ENCODE assay signal across 1 cellular context in genomic region chr15:99251436-99251821, GRCh38.
TF ChIP-seq lines count a peak whose summit lies in the region.

LRRC28 (plus strand) TSS chr15:99251481; CDS start chr15:99255958, 4,477 bp downstream.

TF ChIP-seq in HepG2, 621 proteins besides CTCF, POLR2A, EP300 and RAD21 (continued from another document and continues in another):
- TF ChIP-seq HNF1A (IDR thresholded peaks at IDR 0.05; ENCODE audit: low read depth) (no peak), HNF1A (CRISPR knock-in tag; IDR thresholded peaks at IDR 0.05; ENCODE audit: borderline replicate concordance) (0 out of 2 replicates have a peak, but pooled peaks have one; percentile 38), MAX (IDR thresholded peaks at IDR 0.05) (peak; percentile 11; the same call in 1 of the 2 replicates), ZNF160 (CRISPR knock-in tag; IDR thresholded peaks at IDR 0.05) (peak; percentile 40; the same call in 1 of the 2 replicates), MAZ (IDR thresholded peaks at IDR 0.05; ENCODE audit: borderline replicate concordance, low read depth, low read length) (no peak; the same call in 1 of the 2 replicates), MAZ (CRISPR knock-in tag; IDR thresholded peaks at IDR 0.05; ENCODE audit: low read depth) (peak; percentile 53; the same call in 1 of the 2 replicates), BCL3 (CRISPR knock-in tag; IDR thresholded peaks at IDR 0.05) (no peak), IRF2 (CRISPR knock-in tag; IDR thresholded peaks at IDR 0.05) (0 out of 2 replicates have a peak, but pooled peaks have one; percentile 1), MED13 (CRISPR knock-in tag; IDR thresholded peaks at IDR 0.05) (no peak), TOPORS (CRISPR knock-in tag; IDR thresholded peaks at IDR 0.05) (peak; percentile 75; the same call in 1 of the 2 replicates), ZNF484 (CRISPR knock-in tag; IDR thresholded peaks at IDR 0.05; ENCODE audit: borderline replicate concordance, low read depth) (no peak), SNAPC2 (CRISPR knock-in tag; IDR thresholded peaks at IDR 0.05) (peak; percentile 47; the same call in 1 of the 2 replicates), YY1 (IDR thresholded peaks at IDR 0.05; ENCODE audit: insufficient read depth, insufficient replicate concordance, low read depth, low read length) (peak; percentile 47), ZNF800 (CRISPR knock-in tag; IDR thresholded peaks at IDR 0.05) (0 out of 2 replicates have a peak, but pooled peaks have one; percentile 35), TCF12 (IDR thresholded peaks at IDR 0.05) (no peak), TCF12 (CRISPR knock-in tag; IDR thresholded peaks at IDR 0.05) (0 out of 2 replicates have a peak, but pooled peaks have one; percentile 49), ZNF646 (CRISPR knock-in tag; IDR thresholded peaks at IDR 0.05) (no peak), KLF16 (CRISPR knock-in tag; IDR thresholded peaks at IDR 0.05) (peak in 1 of 2 experiments; percentile 36; a peak in 1 of 4 replicates), FOXK2 (IDR thresholded peaks at IDR 0.05) (no peak), PAX8 (CRISPR knock-in tag; IDR thresholded peaks at IDR 0.05; ENCODE audit: borderline replicate concordance) (0 out of 2 replicates have a peak, but pooled peaks have one; percentile 27), THAP11 (CRISPR knock-in tag; IDR thresholded peaks at IDR 0.05) (0 out of 2 replicates have a peak, but pooled peaks have one; percentile 0), ZNF225 (CRISPR knock-in tag; IDR thresholded peaks at IDR 0.05) (peak; percentile 72; the same call in 1 of the 2 replicates), GATA4 (IDR thresholded peaks at IDR 0.05; ENCODE audit: borderline replicate concordance, low read depth) (0 out of 2 replicates have a peak, but pooled peaks have one; percentile 1), ZNF350 (CRISPR knock-in tag; IDR thresholded peaks at IDR 0.05; ENCODE audit: borderline replicate concordance, low read depth) (peak; percentile 65; the same call in 1 of the 2 replicates), SIN3A (IDR thresholded peaks at IDR 0.05; ENCODE audit: borderline replicate concordance, low read depth, low read length) (0 out of 2 replicates have a peak, but pooled peaks have one; percentile 5), ZNF572 (CRISPR knock-in tag; IDR thresholded peaks at IDR 0.05) (peak; percentile 87; the same call in 1 of the 2 replicates), SIN3B (IDR thresholded peaks at IDR 0.05; ENCODE audit: low read length) (0 out of 2 replicates have a peak, but pooled peaks have one; percentile 2), ZBTB7B (CRISPR knock-in tag; IDR thresholded peaks at IDR 0.05) (peak; percentile 48; the same call in 1 of the 2 replicates)
- TF ChIP-seq, protein P1, sequence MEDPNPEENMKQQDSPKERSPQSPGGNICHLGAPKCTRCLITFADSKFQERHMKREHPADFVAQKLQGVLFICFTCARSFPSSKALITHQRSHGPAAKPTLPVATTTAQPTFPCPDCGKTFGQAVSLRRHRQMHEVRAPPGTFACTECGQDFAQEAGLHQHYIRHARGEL (CRISPR knock-in tag; IDR thresholded peaks at IDR 0.05), result no peak
- TF ChIP-seq, protein P2, sequence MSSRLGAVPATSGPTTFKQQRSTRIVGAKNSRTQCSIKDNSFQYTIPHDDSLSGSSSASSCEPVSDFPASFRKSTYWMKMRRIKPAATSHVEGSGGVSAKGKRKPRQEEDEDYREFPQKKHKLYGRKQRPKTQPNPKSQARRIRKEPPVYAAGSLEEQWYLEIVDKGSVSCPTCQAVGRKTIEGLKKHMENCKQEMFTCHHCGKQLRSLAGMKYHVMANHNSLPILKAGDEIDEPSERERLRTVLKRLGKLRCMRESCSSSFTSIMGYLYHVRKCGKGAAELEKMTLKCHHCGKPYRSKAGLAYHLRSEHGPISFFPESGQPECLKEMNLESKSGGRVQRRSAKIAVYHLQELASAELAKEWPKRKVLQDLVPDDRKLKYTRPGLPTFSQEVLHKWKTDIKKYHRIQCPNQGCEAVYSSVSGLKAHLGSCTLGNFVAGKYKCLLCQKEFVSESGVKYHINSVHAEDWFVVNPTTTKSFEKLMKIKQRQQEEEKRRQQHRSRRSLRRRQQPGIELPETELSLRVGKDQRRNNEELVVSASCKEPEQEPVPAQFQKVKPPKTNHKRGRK (CRISPR knock-in tag; IDR thresholded peaks at IDR 0.05), result no peak
- TF ChIP-seq, protein P3, sequence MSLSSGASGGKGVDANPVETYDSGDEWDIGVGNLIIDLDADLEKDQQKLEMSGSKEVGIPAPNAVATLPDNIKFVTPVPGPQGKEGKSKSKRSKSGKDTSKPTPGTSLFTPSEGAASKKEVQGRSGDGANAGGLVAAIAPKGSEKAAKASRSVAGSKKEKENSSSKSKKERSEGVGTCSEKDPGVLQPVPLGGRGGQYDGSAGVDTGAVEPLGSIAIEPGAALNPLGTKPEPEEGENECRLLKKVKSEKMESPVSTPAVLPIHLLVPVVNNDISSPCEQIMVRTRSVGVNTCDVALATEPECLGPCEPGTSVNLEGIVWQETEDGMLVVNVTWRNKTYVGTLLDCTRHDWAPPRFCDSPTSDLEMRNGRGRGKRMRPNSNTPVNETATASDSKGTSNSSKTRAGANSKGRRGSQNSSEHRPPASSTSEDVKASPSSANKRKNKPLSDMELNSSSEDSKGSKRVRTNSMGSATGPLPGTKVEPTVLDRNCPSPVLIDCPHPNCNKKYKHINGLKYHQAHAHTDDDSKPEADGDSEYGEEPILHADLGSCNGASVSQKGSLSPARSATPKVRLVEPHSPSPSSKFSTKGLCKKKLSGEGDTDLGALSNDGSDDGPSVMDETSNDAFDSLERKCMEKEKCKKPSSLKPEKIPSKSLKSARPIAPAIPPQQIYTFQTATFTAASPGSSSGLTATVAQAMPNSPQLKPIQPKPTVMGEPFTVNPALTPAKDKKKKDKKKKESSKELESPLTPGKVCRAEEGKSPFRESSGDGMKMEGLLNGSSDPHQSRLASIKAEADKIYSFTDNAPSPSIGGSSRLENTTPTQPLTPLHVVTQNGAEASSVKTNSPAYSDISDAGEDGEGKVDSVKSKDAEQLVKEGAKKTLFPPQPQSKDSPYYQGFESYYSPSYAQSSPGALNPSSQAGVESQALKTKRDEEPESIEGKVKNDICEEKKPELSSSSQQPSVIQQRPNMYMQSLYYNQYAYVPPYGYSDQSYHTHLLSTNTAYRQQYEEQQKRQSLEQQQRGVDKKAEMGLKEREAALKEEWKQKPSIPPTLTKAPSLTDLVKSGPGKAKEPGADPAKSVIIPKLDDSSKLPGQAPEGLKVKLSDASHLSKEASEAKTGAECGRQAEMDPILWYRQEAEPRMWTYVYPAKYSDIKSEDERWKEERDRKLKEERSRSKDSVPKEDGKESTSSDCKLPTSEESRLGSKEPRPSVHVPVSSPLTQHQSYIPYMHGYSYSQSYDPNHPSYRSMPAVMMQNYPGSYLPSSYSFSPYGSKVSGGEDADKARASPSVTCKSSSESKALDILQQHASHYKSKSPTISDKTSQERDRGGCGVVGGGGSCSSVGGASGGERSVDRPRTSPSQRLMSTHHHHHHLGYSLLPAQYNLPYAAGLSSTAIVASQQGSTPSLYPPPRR (CRISPR knock-in tag; IDR thresholded peaks at IDR 0.05; ENCODE audit: borderline replicate concordance), result peak; percentile 37; the same call in 1 of the 2 replicates
- TF ChIP-seq, protein P4, sequence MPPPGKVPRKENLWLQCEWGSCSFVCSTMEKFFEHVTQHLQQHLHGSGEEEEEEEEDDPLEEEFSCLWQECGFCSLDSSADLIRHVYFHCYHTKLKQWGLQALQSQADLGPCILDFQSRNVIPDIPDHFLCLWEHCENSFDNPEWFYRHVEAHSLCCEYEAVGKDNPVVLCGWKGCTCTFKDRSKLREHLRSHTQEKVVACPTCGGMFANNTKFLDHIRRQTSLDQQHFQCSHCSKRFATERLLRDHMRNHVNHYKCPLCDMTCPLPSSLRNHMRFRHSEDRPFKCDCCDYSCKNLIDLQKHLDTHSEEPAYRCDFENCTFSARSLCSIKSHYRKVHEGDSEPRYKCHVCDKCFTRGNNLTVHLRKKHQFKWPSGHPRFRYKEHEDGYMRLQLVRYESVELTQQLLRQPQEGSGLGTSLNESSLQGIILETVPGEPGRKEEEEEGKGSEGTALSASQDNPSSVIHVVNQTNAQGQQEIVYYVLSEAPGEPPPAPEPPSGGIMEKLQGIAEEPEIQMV (CRISPR knock-in tag; IDR thresholded peaks at IDR 0.05; ENCODE audit: low read depth), result 0 out of 2 replicates have a peak, but pooled peaks have one; percentile 14
